Comparison of ENCODE assay signal across 11 cellular contexts in genomic region chr17:9241774-9242496, GRCh38.
A peak's percentile ranks its signal among the peaks of the same experiment; 100 is the strongest.
DNase-seq lines count a peak whose midpoint lies in the region; ATAC-seq and TF ChIP-seq lines count a peak whose summit lies in the region.
"Had no signal": no experiment of that assay in that cellular context is flagged by ENCODE, and none has a peak within 500 bp of the region (broad histone marks: within the 10 kb centered on the region; RNA-seq: fewer than 3 reads in every experiment).

No MANE protein-coding gene starts in this region.

- peak overlapping the region; percentile 52 for H3K4me3 Mint-ChIP-seq in activated naive CD4-positive, alpha-beta T cell treated with anti-CD3 and anti-CD28 coated beads, Interleukin-2, amount 50 U/mL, for 24 hours
- no peak overlapping the region for H3K4me3 Mint-ChIP-seq in activated naive CD4-positive, alpha-beta T cell treated with anti-CD3 and anti-CD28 coated beads for 36 hours
- H3K4me3 Mint-ChIP-seq in effector memory CD8-positive, alpha-beta T cell = peak overlapping the region; percentile 78 to 84

- intact Hi-C loops in activated naive CD4-positive, alpha-beta T cell treated with anti-CD3 and anti-CD28 coated beads for 36 hours (cut with micrococcal nuclease) = no loop called here

- H3K4me3 ChIP-seq in muscle layer of duodenum (ENCODE audit: low read depth in 1 of 2, low read length in 2 of 2) (peak overlapping the region in 1 of 2 donors; percentile 33), upper lobe of left lung (no peak overlapping the region)

- H3K36me3 ChIP-seq in muscle layer of duodenum (ENCODE audit: control insufficient read depth in 1 of 2, insufficient read depth in 2 of 2, low read length in 2 of 2) = no peaks in the 10 kb centered on the region
- H3K36me3 ChIP-seq in upper lobe of left lung = no peaks in the 10 kb centered on the region
- H3K36me3 ChIP-seq: brain microvascular endothelial cell had no signal

- WGBS in upper lobe of left lung, 2 donors = 89 to 90% methylated on average over 14 to 16 of the region's 16 CpGs

- no peak for TF ChIP-seq CTCF in upper lobe of left lung (IDR thresholded peaks at IDR 0.05)

- CTCF ChIA-PET in activated naive CD4-positive, alpha-beta T cell treated with anti-CD3 and anti-CD28 coated beads for 36 hours (lab: Charles Lee) = interaction anchor here (1.0 kb wide), 1 partner anchor 8 kb away, joined by 4 read pairs; no protein-coding TSS in a partner anchor

- H3K4me1 Mint-ChIP-seq in activated naive CD4-positive, alpha-beta T cell treated with anti-CD3 and anti-CD28 coated beads, Interleukin-2, amount 50 U/mL, for 24 hours = peaks cover 9% of the 10 kb centered on the region
- peaks cover 10% of the 10 kb centered on the region for H3K4me1 Mint-ChIP-seq in activated naive CD4-positive, alpha-beta T cell treated with anti-CD3 and anti-CD28 coated beads for 36 hours (ENCODE audit: low read depth)
- peaks cover 15 to 19% of the 10 kb centered on the region in 2 donors for H3K4me1 Mint-ChIP-seq in effector memory CD8-positive, alpha-beta T cell (ENCODE audit: low read depth in 2 of 2)

- ATAC-seq in effector memory CD8-positive, alpha-beta T cell (replicated peaks) = no peak
- ATAC-seq in upper lobe of left lung (ENCODE audit: low FRiP score in 2 of 2) (no peak), GM18873 (IDR thresholded peaks at IDR 0.05; ENCODE audit: low FRiP score, unreplicated experiment) (no peak)

- H3K9me3 Mint-ChIP-seq in activated naive CD4-positive, alpha-beta T cell treated with anti-CD3 and anti-CD28 coated beads, Interleukin-2, amount 50 U/mL, for 24 hours = no peaks in the 10 kb centered on the region
- H3K9me3 Mint-ChIP-seq in activated naive CD4-positive, alpha-beta T cell treated with anti-CD3 and anti-CD28 coated beads for 36 hours = no peaks in the 10 kb centered on the region
- no peaks in the 10 kb centered on the region for H3K9me3 Mint-ChIP-seq in effector memory CD8-positive, alpha-beta T cell
- H3K9me3 Mint-ChIP-seq: activated B cell treated with CpG ODN at 0.5 μM for 24 hours had no signal

- H3K4me1 ChIP-seq in muscle layer of duodenum (ENCODE audit: control insufficient read depth in 1 of 2, insufficient read depth in 2 of 2, low read length in 2 of 2) (peaks cover 14 to 49% of the 10 kb centered on the region in 2 donors), upper lobe of left lung (peaks cover 16 to 30% (median 27%) of the 10 kb centered on the region in 4 donors)

- peak overlapping the region; percentile 88 for H3K27ac ChIP-seq in muscle layer of duodenum (ENCODE audit: low read length)
- H3K27ac ChIP-seq in upper lobe of left lung = peak overlapping the region; percentile 86 to 92 (median 88)
- H3K27ac ChIP-seq: brain microvascular endothelial cell had no signal

- H3K27me3 ChIP-seq in muscle layer of duodenum (ENCODE audit: low read depth, low read length) (no peaks in the 10 kb centered on the region), upper lobe of left lung (no peaks in the 10 kb centered on the region)
- H3K27me3 ChIP-seq: brain microvascular endothelial cell had no signal

- no peak for TF ChIP-seq POLR2A in upper lobe of left lung (IDR thresholded peaks at IDR 0.05)

- H3K36me3 Mint-ChIP-seq in activated naive CD4-positive, alpha-beta T cell treated with anti-CD3 and anti-CD28 coated beads, Interleukin-2, amount 50 U/mL, for 24 hours = no peaks in the 10 kb centered on the region
- no peaks in the 10 kb centered on the region for H3K36me3 Mint-ChIP-seq in activated naive CD4-positive, alpha-beta T cell treated with anti-CD3 and anti-CD28 coated beads for 36 hours (ENCODE audit: low read depth)
- peaks cover 15% of the 10 kb centered on the region for H3K36me3 Mint-ChIP-seq in effector memory CD8-positive, alpha-beta T cell (ENCODE audit: insufficient read depth)

- no peak for TF ChIP-seq EP300 in upper lobe of left lung (IDR thresholded peaks at IDR 0.05)

- H3K9me3 ChIP-seq in muscle layer of duodenum (ENCODE audit: control insufficient read depth in 1 of 2, low read length in 2 of 2) (no peaks in the 10 kb centered on the region), upper lobe of left lung (no peaks in the 10 kb centered on the region)

- H3K27me3 Mint-ChIP-seq in activated naive CD4-positive, alpha-beta T cell treated with anti-CD3 and anti-CD28 coated beads, Interleukin-2, amount 50 U/mL, for 24 hours = no peaks in the 10 kb centered on the region
- H3K27me3 Mint-ChIP-seq in activated naive CD4-positive, alpha-beta T cell treated with anti-CD3 and anti-CD28 coated beads for 36 hours (ENCODE audit: low read depth) = no peaks in the 10 kb centered on the region
- no peaks in the 10 kb centered on the region for H3K27me3 Mint-ChIP-seq in effector memory CD8-positive, alpha-beta T cell
- H3K27me3 Mint-ChIP-seq: activated B cell treated with CpG ODN at 0.5 μM for 24 hours had no signal

- H3K27ac Mint-ChIP-seq in activated naive CD4-positive, alpha-beta T cell treated with anti-CD3 and anti-CD28 coated beads, Interleukin-2, amount 50 U/mL, for 24 hours = no peak overlapping the region
- no peak overlapping the region for H3K27ac Mint-ChIP-seq in activated naive CD4-positive, alpha-beta T cell treated with anti-CD3 and anti-CD28 coated beads for 36 hours
- peak overlapping the region; percentile 85 to 87 for H3K27ac Mint-ChIP-seq in effector memory CD8-positive, alpha-beta T cell
- H3K27ac Mint-ChIP-seq: activated B cell treated with CpG ODN at 0.5 μM for 24 hours had no signal

- DNase-seq in activated naive CD4-positive, alpha-beta T cell treated with anti-CD3 and anti-CD28 coated beads for 36 hours = no peak
- no peak for DNase-seq in effector memory CD8-positive, alpha-beta T cell
- peak in 1 of 2 donors; percentile 49 for DNase-seq in upper lobe of left lung
- no peak for DNase-seq in AG08396 (ENCODE audit: low spot score)
- DNase-seq in NCI-H1417 (lab: John Stamatoyannopoulos, UW) = no peak
- DNase-seq: activated B cell treated with CpG ODN at 0.5 μM for 24 hours, brain microvascular endothelial cell, KBM-7 had no signal

Comparison
In these comparisons a context has a peak if more than half of its experiments do, and no peak if none do; other contexts are left out.
1. H3K27ac Mint-ChIP-seq: peak in effector memory CD8-positive, alpha-beta T cell (2 of 2); none in activated naive CD4-positive, alpha-beta T cell treated with anti-CD3 and anti-CD28 coated beads, Interleukin-2, amount 50 U/mL, for 24 hours (single experiment) and activated naive CD4-positive, alpha-beta T cell treated with anti-CD3 and anti-CD28 coated beads for 36 hours (single experiment).